ENCODE assay signal across 8 cellular contexts in the genomic region with DNA sequence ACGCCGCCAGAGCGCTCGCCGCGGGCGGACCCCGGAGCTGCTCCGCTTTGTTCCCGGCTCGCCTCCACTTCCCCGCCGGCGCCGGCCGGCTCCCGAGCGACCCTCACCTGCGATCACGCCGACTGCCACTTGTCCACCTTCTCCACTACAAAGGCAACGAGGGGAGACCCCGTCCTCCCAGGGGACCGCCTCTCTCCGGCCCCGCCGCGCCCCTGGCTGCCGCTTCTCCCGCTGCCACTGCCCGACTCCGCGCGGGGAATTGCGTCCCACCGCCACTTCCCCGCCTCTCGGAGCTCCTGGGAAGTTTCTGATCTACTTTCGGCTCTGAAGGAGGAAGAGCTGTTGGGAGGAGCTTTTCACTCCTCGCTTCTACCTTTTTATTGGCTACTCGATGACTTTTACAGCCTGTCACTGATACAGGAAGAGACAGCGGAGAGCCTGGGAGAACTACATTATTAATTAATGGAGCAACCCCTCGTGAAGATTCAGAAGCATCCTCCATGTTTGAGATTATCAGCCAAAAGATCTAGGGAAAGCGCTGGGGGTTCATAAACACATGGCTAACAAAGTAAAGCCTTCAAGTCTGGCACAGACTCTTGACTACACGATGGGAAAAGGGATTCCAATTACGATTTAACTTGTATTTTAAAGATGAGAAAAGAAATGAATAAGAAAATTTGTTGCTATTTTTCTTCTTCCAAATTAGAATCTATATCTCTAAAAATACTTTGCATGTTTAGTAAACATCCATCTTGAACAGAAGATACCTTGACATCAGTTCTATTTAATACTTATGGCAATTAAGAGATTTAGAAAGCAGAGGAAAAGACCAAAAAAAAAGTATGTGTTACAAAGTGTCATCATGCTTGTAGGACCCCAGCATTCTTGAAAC. TPM values are rescaled to one million over a fixed set of nuclear protein-coding genes. Genes with fewer than 3 reads are reported as not detected.
DNase-seq lines count a peak whose midpoint lies in the region; ATAC-seq and TF ChIP-seq lines count a peak whose summit lies in the region.

A gene with protein sequence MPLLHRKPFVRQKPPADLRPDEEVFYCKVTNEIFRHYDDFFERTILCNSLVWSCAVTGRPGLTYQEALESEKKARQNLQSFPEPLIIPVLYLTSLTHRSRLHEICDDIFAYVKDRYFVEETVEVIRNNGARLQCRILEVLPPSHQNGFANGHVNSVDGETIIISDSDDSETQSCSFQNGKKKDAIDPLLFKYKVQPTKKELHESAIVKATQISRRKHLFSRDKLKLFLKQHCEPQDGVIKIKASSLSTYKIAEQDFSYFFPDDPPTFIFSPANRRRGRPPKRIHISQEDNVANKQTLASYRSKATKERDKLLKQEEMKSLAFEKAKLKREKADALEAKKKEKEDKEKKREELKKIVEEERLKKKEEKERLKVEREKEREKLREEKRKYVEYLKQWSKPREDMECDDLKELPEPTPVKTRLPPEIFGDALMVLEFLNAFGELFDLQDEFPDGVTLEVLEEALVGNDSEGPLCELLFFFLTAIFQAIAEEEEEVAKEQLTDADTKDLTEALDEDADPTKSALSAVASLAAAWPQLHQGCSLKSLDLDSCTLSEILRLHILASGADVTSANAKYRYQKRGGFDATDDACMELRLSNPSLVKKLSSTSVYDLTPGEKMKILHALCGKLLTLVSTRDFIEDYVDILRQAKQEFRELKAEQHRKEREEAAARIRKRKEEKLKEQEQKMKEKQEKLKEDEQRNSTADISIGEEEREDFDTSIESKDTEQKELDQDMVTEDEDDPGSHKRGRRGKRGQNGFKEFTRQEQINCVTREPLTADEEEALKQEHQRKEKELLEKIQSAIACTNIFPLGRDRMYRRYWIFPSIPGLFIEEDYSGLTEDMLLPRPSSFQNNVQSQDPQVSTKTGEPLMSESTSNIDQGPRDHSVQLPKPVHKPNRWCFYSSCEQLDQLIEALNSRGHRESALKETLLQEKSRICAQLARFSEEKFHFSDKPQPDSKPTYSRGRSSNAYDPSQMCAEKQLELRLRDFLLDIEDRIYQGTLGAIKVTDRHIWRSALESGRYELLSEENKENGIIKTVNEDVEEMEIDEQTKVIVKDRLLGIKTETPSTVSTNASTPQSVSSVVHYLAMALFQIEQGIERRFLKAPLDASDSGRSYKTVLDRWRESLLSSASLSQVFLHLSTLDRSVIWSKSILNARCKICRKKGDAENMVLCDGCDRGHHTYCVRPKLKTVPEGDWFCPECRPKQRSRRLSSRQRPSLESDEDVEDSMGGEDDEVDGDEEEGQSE (N-terminal part only) (minus strand): TSS at position 330 of the 892 bp plus-strand sequence. CDS start 756 bp downstream, outside the sequence.

- H3K4me3 ChIP-seq in CD4-positive, CD25-positive, alpha-beta regulatory T cell (ENCODE audit: low read depth, low read length): peak within 1 kb of the TSS; percentile 93
- H3K4me3 ChIP-seq in effector memory CD4-positive, alpha-beta T cell (ENCODE audit: insufficient read depth, low read depth, low read length, poor library complexity, severe bottlenecking): peak within 1 kb of the TSS; percentile 87
- H3K4me3 ChIP-seq in lower lobe of right lung: peak within 1 kb of the TSS; percentile 92

- intact Hi-C loops in lower lobe of right lung (cut with DNase I): no loop called here

- H3K4me1 Mint-ChIP-seq in CD4-positive, CD25-positive, alpha-beta regulatory T cell: peaks cover 15 to 47% (median 28%) of the 10 kb centered on the region in 4 donors

- peak; percentile 11 to 23 for ATAC-seq in CD4-positive, CD25-positive, alpha-beta regulatory T cell (ENCODE audit: low read depth in 2 of 2)
- ATAC-seq in GM19397 (IDR thresholded peaks at IDR 0.05; ENCODE audit: unreplicated experiment) (peak; percentile 30), HG03571 (IDR thresholded peaks at IDR 0.05; ENCODE audit: unreplicated experiment) (peak; percentile 31), lower lobe of right lung (peak; percentile 55 to 56)

- H3K27ac Mint-ChIP-seq in CD4-positive, CD25-positive, alpha-beta regulatory T cell: peak within 1 kb of the TSS; percentile 97 to 100 (median 99)

- DNase-seq in CD4-positive, CD25-positive, alpha-beta regulatory T cell: peak; percentile 35 to 78 (median 44)
- DNase-seq in NCI-H748 treated with DMSO at 0.1 percent for 48 hours (lab: John Stamatoyannopoulos, UW) (peak; percentile 79), lower lobe of right lung (peak; percentile 68)
- DNase-seq in activated CD4-positive, alpha-beta T cell treated with anti-CD3 and anti-CD28 coated beads, Interleukin-2, amount 50 U/mL, for 4 hours: peak; percentile 16 to 18
- DNase-seq in effector memory CD4-positive, alpha-beta T cell: peak; percentile 8 to 32 (median 28)
- DNase-seq in stimulated activated CD4-positive, alpha-beta T cell treated with anti-CD3 and anti-CD28 coated beads, TNF-alpha, amount 100 ng/mL, for 24 hours (ENCODE audit: low read depth in 3 of 3): peak; percentile 7 to 43 (median 10)

- no peak for TF ChIP-seq CTCF in lower lobe of right lung (IDR thresholded peaks at IDR 0.05)

- H3K27me3 Mint-ChIP-seq in CD4-positive, CD25-positive, alpha-beta regulatory T cell: no peaks in the 10 kb centered on the region

- H3K36me3 ChIP-seq in CD4-positive, CD25-positive, alpha-beta regulatory T cell (ENCODE audit: control insufficient read depth, insufficient read depth, low read length): peaks cover 6% of the 10 kb centered on the region
- no peaks in the 10 kb centered on the region for H3K36me3 ChIP-seq in effector memory CD4-positive, alpha-beta T cell (ENCODE audit: control insufficient read depth, insufficient read depth, low read length)
- H3K36me3 ChIP-seq in lower lobe of right lung: peaks cover 7% of the 10 kb centered on the region

- peaks cover 35% of the 10 kb centered on the region for H3K4me1 ChIP-seq in CD4-positive, CD25-positive, alpha-beta regulatory T cell (ENCODE audit: control insufficient read depth, insufficient read depth, low read length, poor library complexity, severe bottlenecking)
- H3K4me1 ChIP-seq in effector memory CD4-positive, alpha-beta T cell (ENCODE audit: control insufficient read depth, insufficient read depth, low read length, poor library complexity, severe bottlenecking): peaks cover 16% of the 10 kb centered on the region
- peaks cover 19% of the 10 kb centered on the region for H3K4me1 ChIP-seq in lower lobe of right lung

- H3K4me3 Mint-ChIP-seq in CD4-positive, CD25-positive, alpha-beta regulatory T cell: peak within 1 kb of the TSS; percentile 95 to 100 (median 100)

- H3K36me3 Mint-ChIP-seq in CD4-positive, CD25-positive, alpha-beta regulatory T cell: peaks cover 4% of the 10 kb centered on the region

- no peaks in the 10 kb centered on the region for H3K9me3 Mint-ChIP-seq in CD4-positive, CD25-positive, alpha-beta regulatory T cell

- no peaks in the 10 kb centered on the region for H3K27me3 ChIP-seq in CD4-positive, CD25-positive, alpha-beta regulatory T cell (ENCODE audit: control insufficient read depth, insufficient read depth, low read length)
- H3K27me3 ChIP-seq in effector memory CD4-positive, alpha-beta T cell (replicated peaks; ENCODE audit: control insufficient read depth, insufficient read depth, low read length, poor library complexity, severe bottlenecking): no peaks in the 10 kb centered on the region
- H3K27me3 ChIP-seq in lower lobe of right lung (ENCODE audit: low read depth): no peaks in the 10 kb centered on the region

- no peaks in the 10 kb centered on the region for H3K9me3 ChIP-seq in CD4-positive, CD25-positive, alpha-beta regulatory T cell (ENCODE audit: control insufficient read depth in 2 of 2, low read length in 2 of 2)
- no peaks in the 10 kb centered on the region for H3K9me3 ChIP-seq in effector memory CD4-positive, alpha-beta T cell (ENCODE audit: control insufficient read depth, low read length)
- H3K9me3 ChIP-seq in lower lobe of right lung: no peaks in the 10 kb centered on the region

- peak within 1 kb of the TSS; percentile 100 for H3K27ac ChIP-seq in CD4-positive, CD25-positive, alpha-beta regulatory T cell (ENCODE audit: insufficient read depth, low read length, poor library complexity, severe bottlenecking)
- H3K27ac ChIP-seq in effector memory CD4-positive, alpha-beta T cell (ENCODE audit: insufficient read depth, low read length, poor library complexity, severe bottlenecking): peak within 1 kb of the TSS; percentile 100
- peak within 1 kb of the TSS; percentile 98 for H3K27ac ChIP-seq in lower lobe of right lung

RNA-seq across cellular contexts. Expression of the gene that starts here (rescaled TPM):
- 55.1 TPM for total RNA-seq in CD4-positive, CD25-positive, alpha-beta regulatory T cell
- 10 to 100 TPM in 2 of 4 donors, 1 to 10 TPM in 2; 9.4 to 12.1 (median 10.1) TPM for polyA plus RNA-seq in CD4-positive, CD25-positive, alpha-beta regulatory T cell
- total RNA-seq in lower lobe of right lung: 43.5 TPM

Comparison
In these comparisons a context has a peak if more than half of its experiments do, and no peak if none do; other contexts are left out.
1. Peak in every context shown above with its lines: DNase-seq, ATAC-seq, H3K4me3 ChIP-seq and H3K27ac ChIP-seq.
2. DNase-seq: peak in every context shown above with its lines; median percentile 79 in NCI-H748 treated with DMSO at 0.1 percent for 48 hours; 68 in lower lobe of right lung; 44 in CD4-positive, CD25-positive, alpha-beta regulatory T cell; 28 in effector memory CD4-positive, alpha-beta T cell; 17 in activated CD4-positive, alpha-beta T cell treated with anti-CD3 and anti-CD28 coated beads, Interleukin-2, amount 50 U/mL, for 4 hours; 10 in stimulated activated CD4-positive, alpha-beta T cell treated with anti-CD3 and anti-CD28 coated beads, TNF-alpha, amount 100 ng/mL, for 24 hours.